Comparison of ENCODE assay signal across 11 cellular contexts in genomic region chr22:30267382-30268302, GRCh38. TPM values are rescaled to one million over a fixed set of nuclear protein-coding genes. Genes with fewer than 3 reads are reported as not detected.
DNase-seq lines count a peak whose midpoint lies in the region; ATAC-seq and TF ChIP-seq lines count a peak whose summit lies in the region.
"Had no signal": no experiment of that assay in that cellular context is flagged by ENCODE, and none has a peak within 500 bp of the region (broad histone marks: within the 10 kb centered on the region; RNA-seq: fewer than 3 reads in every experiment).

No MANE protein-coding gene starts in this region.

- H3K9me3 Mint-ChIP-seq in activated naive CD8-positive, alpha-beta T cell treated with anti-CD3 and anti-CD28 coated beads for 36 hours = no peaks in the 10 kb centered on the region
- H3K9me3 Mint-ChIP-seq: GM23338 had no signal

- H3K27ac ChIP-seq in Peyer's patch (peak overlapping the region; percentile 68 to 83 (median 80)), parathyroid adenoma (peak overlapping the region; percentile 36), A673 (ENCODE audit: low read depth, low read length, poor library complexity, severe bottlenecking) (no peak overlapping the region)
- H3K27ac ChIP-seq: SJCRH30 had no signal

- ATAC-seq in GM19463 (IDR thresholded peaks at IDR 0.05; ENCODE audit: unreplicated experiment) (no peak), HG03469 (IDR thresholded peaks at IDR 0.05; ENCODE audit: unreplicated experiment) (no peak)
- ATAC-seq: GM23338 had no signal

- BruUV-seq in A673 (replicated peaks; lab: Mats Ljungman, UMichigan) = no TSS peak

- no peak for TF ChIP-seq POLR2A in Peyer's patch (IDR thresholded peaks at IDR 0.05)

- H3K27me3 Mint-ChIP-seq in activated naive CD8-positive, alpha-beta T cell treated with anti-CD3 and anti-CD28 coated beads for 36 hours = peaks cover 3% of the 10 kb centered on the region

- POLR2A ChIA-PET in A673 (lab: Charles Lee; ENCODE audit: low non-redundant PET) = no interaction called here

- peak overlapping the region; percentile 95 for H3K4me3 Mint-ChIP-seq in activated naive CD8-positive, alpha-beta T cell treated with anti-CD3 and anti-CD28 coated beads for 36 hours
- H3K4me3 Mint-ChIP-seq: GM23338 had no signal

- H3K4me3 ChIP-seq in Peyer's patch (peak overlapping the region in 3 of 4 donors; percentile 32 to 52 (median 39)), parathyroid adenoma (ENCODE audit: low read depth, low read length) (no peak overlapping the region), A673 (ENCODE audit: low read depth, low read length, poor library complexity, severe bottlenecking) (no peak overlapping the region)
- H3K4me3 ChIP-seq: GM23338, SJCRH30 had no signal

- peaks cover 46% of the 10 kb centered on the region for H3K36me3 Mint-ChIP-seq in activated naive CD8-positive, alpha-beta T cell treated with anti-CD3 and anti-CD28 coated beads for 36 hours

- H3K27me3 ChIP-seq in Peyer's patch (no peaks in the 10 kb centered on the region), parathyroid adenoma (ENCODE audit: control insufficient read depth, insufficient read depth, low read length) (no peaks in the 10 kb centered on the region), A673 (replicated peaks; ENCODE audit: insufficient read depth, low read depth, low read length, poor library complexity) (no peaks in the 10 kb centered on the region)
- H3K27me3 ChIP-seq: SJCRH30 had no signal

- DNase-seq in GF-D8 (lab: John Stamatoyannopoulos, UW) = peak; percentile 66
- DNase-seq in Peyer's patch = peak in 1 of 3 donors; percentile 56
- peak; percentile 66 for DNase-seq in activated naive CD8-positive, alpha-beta T cell treated with anti-CD3 and anti-CD28 coated beads for 36 hours
- no peak for DNase-seq in A673 (ENCODE audit: low spot score)
- DNase-seq in NAMALWA (ENCODE audit: low spot score) = no peak
- DNase-seq: SJCRH30 had no signal

- peaks cover 33% of the 10 kb centered on the region for H3K4me1 Mint-ChIP-seq in activated naive CD8-positive, alpha-beta T cell treated with anti-CD3 and anti-CD28 coated beads for 36 hours

- TF ChIP-seq CTCF in Peyer's patch (IDR thresholded peaks at IDR 0.05) = no peak
- TF ChIP-seq CTCF in parathyroid adenoma (IDR thresholded peaks at IDR 0.05) = no peak
- TF ChIP-seq CTCF in A673 (conservative IDR thresholded peaks at IDR 0.05; ENCODE audit: low read depth, low read length) = no peak

- peak overlapping the region; percentile 99 for H3K27ac Mint-ChIP-seq in activated naive CD8-positive, alpha-beta T cell treated with anti-CD3 and anti-CD28 coated beads for 36 hours
- H3K27ac Mint-ChIP-seq: GM23338 had no signal

- no peak overlapping the region for H2AFZ ChIP-seq in parathyroid adenoma
- H2AFZ ChIP-seq: GM23338 had no signal

- no peaks in the 10 kb centered on the region for H3K36me3 ChIP-seq in Peyer's patch
- no peaks in the 10 kb centered on the region for H3K36me3 ChIP-seq in parathyroid adenoma (ENCODE audit: control insufficient read depth, insufficient read depth, low read length)
- no peaks in the 10 kb centered on the region for H3K36me3 ChIP-seq in A673 (ENCODE audit: insufficient read depth, low read length, poor library complexity, severe bottlenecking)
- H3K36me3 ChIP-seq: heart left ventricle, SJCRH30 had no signal

- CTCF ChIA-PET in A673 (lab: Charles Lee) = no interaction called here

- H3K9ac ChIP-seq in parathyroid adenoma = no peak overlapping the region

- H3K4me1 ChIP-seq in Peyer's patch (peaks cover 0 to 14% (median 0%) of the 10 kb centered on the region in 4 donors), parathyroid adenoma (peaks cover 3% of the 10 kb centered on the region), A673 (ENCODE audit: insufficient read depth, low read length, poor library complexity, severe bottlenecking) (no peaks in the 10 kb centered on the region)
- H3K4me1 ChIP-seq: SJCRH30 had no signal

- H3K9me3 ChIP-seq in Peyer's patch (no peaks in the 10 kb centered on the region), parathyroid adenoma (ENCODE audit: control insufficient read depth, low read length) (no peaks in the 10 kb centered on the region), A673 (ENCODE audit: low read depth, low read length, poor library complexity, severe bottlenecking) (no peaks in the 10 kb centered on the region)
- H3K9me3 ChIP-seq: heart left ventricle, SJCRH30 had no signal

- no peaks in the 10 kb centered on the region for H3K79me2 ChIP-seq in parathyroid adenoma

- H3K4me2 ChIP-seq in parathyroid adenoma (ENCODE audit: low read length) = no peak overlapping the region
- H3K4me2 ChIP-seq: GM23338 had no signal

- intact Hi-C loops in A673 (cut with micrococcal nuclease; ENCODE audit: unreplicated experiment) = no loop called here

RNA-seq across cellular contexts. Expression of gene OSM, which starts 1.0 kb away (rescaled TPM):
- total RNA-seq in Peyer's patch (not detected), A673 (2021) (not detected in 2 replicates)
- 10 to 100 TPM; 47.9 to 50.7 TPM for total RNA-seq in activated naive CD8-positive, alpha-beta T cell treated with anti-CD3 and anti-CD28 coated beads for 36 hours
- total RNA-seq: GM23338, SJCRH30 had no signal

RNA-seq across cellular contexts. Expression of gene LIF, which starts 21.1 kb away (rescaled TPM):
- total RNA-seq in Peyer's patch (10 to 100 TPM in 2 of 4 donors, 1 to 10 TPM in 2; 7.4 to 19.3 (median 10.6) TPM), A673 (2021) (0.24 and 0.59 TPM in 2 replicates)
- total RNA-seq in activated naive CD8-positive, alpha-beta T cell treated with anti-CD3 and anti-CD28 coated beads for 36 hours = 100 to 1,000 TPM; 282 to 288 TPM

RNA-seq across cellular contexts. Expression of gene CASTOR1, which starts 21.7 kb away (rescaled TPM):
- total RNA-seq in Peyer's patch (10 to 100 TPM in 1 of 4 donors, 1 to 10 TPM in 3; 1.8 to 11.6 (median 6.0) TPM), A673 (2021) (2.0 and 5.5 TPM in 2 replicates)
- 1 to 10 TPM; 2.8 to 3.5 TPM for total RNA-seq in activated naive CD8-positive, alpha-beta T cell treated with anti-CD3 and anti-CD28 coated beads for 36 hours

RNA-seq across cellular contexts. Expression of gene TBC1D10A, which starts 59.1 kb away (rescaled TPM):
- total RNA-seq in Peyer's patch = 10 to 100 TPM; 18.4 to 25.9 (median 20.8) TPM
- total RNA-seq in activated naive CD8-positive, alpha-beta T cell treated with anti-CD3 and anti-CD28 coated beads for 36 hours = 10 to 100 TPM; 13.0 to 14.4 TPM
- 8.4 and 10.6 TPM in 2 replicates for total RNA-seq in A673 (2021)

Comparison
In these comparisons a context has a peak if more than half of its experiments do, and no peak if none do; other contexts are left out.
1. DNase-seq: peak in GF-D8 (single experiment) and activated naive CD8-positive, alpha-beta T cell treated with anti-CD3 and anti-CD28 coated beads for 36 hours (single experiment); none in A673 (single experiment) and NAMALWA (single experiment).
2. H3K4me3 ChIP-seq: peak in Peyer's patch (3 of 4); none in parathyroid adenoma (single experiment) and A673 (single experiment).
3. RNA of gene OSM, which starts 1.0 kb away (total RNA-seq): 47.9 to 50.7 TPM in activated naive CD8-positive, alpha-beta T cell treated with anti-CD3 and anti-CD28 coated beads for 36 hours; not detected in Peyer's patch and not detected in A673; every median in the first group is over 10 times any median in the second.
4. RNA of gene LIF, which starts 21.1 kb away (total RNA-seq): 282 to 288 TPM in activated naive CD8-positive, alpha-beta T cell treated with anti-CD3 and anti-CD28 coated beads for 36 hours; 7.4 to 19.3 TPM in Peyer's patch and 0.24 to 0.59 TPM in A673; every median in the first group is over 10 times any median in the second.